In genomic region chr6:32113386-32114352, GRCh38 we compare ENCODE assay signal across 8 cellular contexts. TPM values are rescaled to one million over a fixed set of nuclear protein-coding genes. Genes with fewer than 3 reads are reported as not detected.
DNase-seq lines count a peak whose midpoint lies in the region; ATAC-seq and TF ChIP-seq lines count a peak whose summit lies in the region.

No MANE protein-coding gene starts in this region.

- TF ChIP-seq EP300 in gastroesophageal sphincter (IDR thresholded peaks at IDR 0.05), result no peak

- peak; percentile 87 for ATAC-seq in gastroesophageal sphincter

- DNase-seq in EL, result peak; percentile 99
- DNase-seq in non-pigmented ciliary epithelial cell (ENCODE audit: low read depth), result peak; percentile 24
- DNase-seq in DMS114 treated with DMSO at 0.1 percent for 48 hours (lab: John Stamatoyannopoulos, UW; ENCODE audit: unreplicated experiment), result no peak
- DNase-seq in HuH-7 (ENCODE audit: low spot score), result no peak
- DNase-seq in germinal center (ENCODE audit: low spot score), result no peak
- DNase-seq in D341Med (ENCODE audit: low spot score), result no peak

- peaks cover 0 to 41% of the 10 kb centered on the region in 2 donors for H3K36me3 ChIP-seq in gastroesophageal sphincter

- no peak overlapping the region for H3K4me3 ChIP-seq in WI38 (ENCODE audit: low read depth, low read length)
- no peak overlapping the region for H3K4me3 ChIP-seq in gastroesophageal sphincter

- no peak for TF ChIP-seq POLR2A in gastroesophageal sphincter (IDR thresholded peaks at IDR 0.05)

- WGBS in gastroesophageal sphincter (ENCODE audit: low coverage in 1 of 2), 2 donors, result 36 to 41% methylated on average over 4 of the region's 9 CpGs

- H3K27me3 ChIP-seq in gastroesophageal sphincter, result no peaks in the 10 kb centered on the region

- no peaks in the 10 kb centered on the region for H3K9me3 ChIP-seq in gastroesophageal sphincter

- peak overlapping the region; percentile 67 to 86 (median 79) for H3K27ac ChIP-seq in gastroesophageal sphincter

- peaks cover 5 to 72% (median 46%) of the 10 kb centered on the region in 3 donors for H3K4me1 ChIP-seq in gastroesophageal sphincter

- TF ChIP-seq CTCF in WI38 (IDR thresholded peaks at IDR 0.05; ENCODE audit: low read depth, low read length), result peak; percentile 47
- peak in 3 of 4 experiments; percentile 55 to 62 (median 60) for TF ChIP-seq CTCF in gastroesophageal sphincter (IDR thresholded peaks at IDR 0.05)

RNA-seq across cellular contexts. Expression of gene TNXB, which starts 4.5 kb away (rescaled TPM):
- total RNA-seq in gastroesophageal sphincter, result 100 to 1,000 TPM; 148 to 394 (median 190) TPM

RNA-seq across cellular contexts. Expression of gene ATF6B, which starts 14.4 kb away (rescaled TPM):
- total RNA-seq in gastroesophageal sphincter, result 10 to 100 TPM; 13.3 to 26.9 (median 25.2) TPM

RNA-seq across cellular contexts. Expression of gene FKBPL, which starts 16.4 kb away (rescaled TPM):
- 1 to 10 TPM; 2.3 to 4.2 (median 3.7) TPM for total RNA-seq in gastroesophageal sphincter

RNA-seq across cellular contexts. Expression of gene PRRT1, which starts 38.1 kb away (rescaled TPM):
- total RNA-seq in gastroesophageal sphincter, result 1 to 10 TPM; 1.2 to 4.8 (median 3.1) TPM

RNA-seq across cellular contexts. Expression of gene PPT2, which starts 40.3 kb away (rescaled TPM):
- 100 to 1,000 TPM in 1 of 4 donors, 10 to 100 TPM in 3; 16.0 to 120 (median 25.5) TPM for total RNA-seq in gastroesophageal sphincter

Comparison
In these comparisons a context has a peak if more than half of its experiments do, and no peak if none do; other contexts are left out.
1. DNase-seq: peak in EL (single experiment) and non-pigmented ciliary epithelial cell (single experiment); none in DMS114 treated with DMSO at 0.1 percent for 48 hours (single experiment), HuH-7 (single experiment), germinal center (single experiment) and D341Med (single experiment).